Comparison of ENCODE assay signal across 20 cellular contexts in genomic region chr3:191158247-191158646, GRCh38. TPM values are rescaled to one million over a fixed set of nuclear protein-coding genes. Genes with fewer than 3 reads are reported as not detected.
A peak's percentile ranks its signal among the peaks of the same experiment; 100 is the strongest.
DNase-seq lines count a peak whose midpoint lies in the region; ATAC-seq, FAIRE-seq and TF ChIP-seq lines count a peak whose summit lies in the region.
"Had no signal": no experiment of that assay in that cellular context is flagged by ENCODE, and none has a peak within 500 bp of the region (broad histone marks: within the 10 kb centered on the region; RNA-seq: fewer than 3 reads in every experiment).

No MANE protein-coding gene starts in this region.

- DNase-seq in mammary epithelial cell, result no peak
- no peak for DNase-seq in breast epithelium (ENCODE audit: low spot score in 2 of 2)
- DNase-seq in OCI-LY7 (ENCODE audit: low spot score), result no peak
- no peak for DNase-seq in keratinocyte (ENCODE audit: low read depth, low spot score)
- no peak for DNase-seq in progenitor cell of endocrine pancreas (ENCODE audit: low spot score, unreplicated experiment)
- DNase-seq in stimulated activated CD4-positive, alpha-beta T cell treated with anti-CD3 and anti-CD28 coated beads, Interleukin-2, amount 100 ng/mL, for 24 hours, result no peak
- DNase-seq in ACHN, result no peak
- DNase-seq: Calu3; CD8-positive, alpha-beta T cell; DMS79 treated with DMSO at 0.1 percent for 48 hours; GF-D8; H9; KBM-7 had no signal

- no peaks in the 10 kb centered on the region for H3K36me3 Mint-ChIP-seq in progenitor cell of endocrine pancreas (ENCODE audit: insufficient read depth)
- H3K36me3 Mint-ChIP-seq: CD8-positive, alpha-beta T cell had no signal

- H3K9me3 ChIP-seq in mammary epithelial cell (replicated peaks; ENCODE audit: insufficient read depth, low read length) (peaks cover 8% of the 10 kb centered on the region), breast epithelium (peaks cover 7 to 24% of the 10 kb centered on the region in 2 donors), OCI-LY7 (ENCODE audit: low read length) (peaks cover 53% of the 10 kb centered on the region), keratinocyte (ENCODE audit: control insufficient read depth, low read depth, low read length) (peaks cover 3% of the 10 kb centered on the region)
- H3K9me3 ChIP-seq: A549 had no signal

- 11% methylated on average over 1 of the region's 1 CpG for WGBS in mammary epithelial cell (ENCODE audit: low coverage, missing lambda C conversion rate)

- H4K20me1 ChIP-seq in mammary epithelial cell (ENCODE audit: insufficient read depth, low read length), result no peaks in the 10 kb centered on the region
- no peaks in the 10 kb centered on the region for H4K20me1 ChIP-seq in OCI-LY7 (ENCODE audit: insufficient read depth, low read length)
- no peaks in the 10 kb centered on the region for H4K20me1 ChIP-seq in keratinocyte (ENCODE audit: control insufficient read depth, extremely low read depth, insufficient read depth, low read length)
- H4K20me1 ChIP-seq: BLaER1 had no signal

- peaks cover 10% of the 10 kb centered on the region for H3K4me1 Mint-ChIP-seq in progenitor cell of endocrine pancreas (ENCODE audit: low read depth)
- H3K4me1 Mint-ChIP-seq: IgD-negative memory B cell had no signal

- H3K27ac ChIP-seq in mammary epithelial cell (ENCODE audit: insufficient read depth, low read depth, low read length) (no peak overlapping the region), breast epithelium (no peak overlapping the region), OCI-LY7 (ENCODE audit: low read depth, low read length, poor library complexity, severe bottlenecking) (no peak overlapping the region), keratinocyte (ENCODE audit: control insufficient read depth, insufficient read depth, low read length) (no peak overlapping the region)
- H3K27ac ChIP-seq: 22Rv1, A549, BLaER1 had no signal

- peak overlapping the region; percentile 25 for H3K27ac Mint-ChIP-seq in progenitor cell of endocrine pancreas
- H3K27ac Mint-ChIP-seq: CD8-positive, alpha-beta T cell; H9; IgD-negative memory B cell had no signal

- no peaks in the 10 kb centered on the region for H3K9me1 ChIP-seq in keratinocyte (ENCODE audit: control insufficient read depth, extremely low read depth, insufficient read depth, low read length)

- H3K79me2 ChIP-seq in mammary epithelial cell (ENCODE audit: insufficient read depth, low read length) (no peaks in the 10 kb centered on the region), OCI-LY7 (ENCODE audit: insufficient read depth, low read depth, low read length) (no peaks in the 10 kb centered on the region), keratinocyte (ENCODE audit: control insufficient read depth, insufficient read depth, low read length) (no peaks in the 10 kb centered on the region)

- dilution Hi-C loops in mammary epithelial cell (cut with HindIII; ENCODE audit: low sequenced_read_pairs) (no loop called here), keratinocyte (cut with MboI; ENCODE audit: extremely low pct_ligation_motif_present, low sequenced_read_pairs) (no loop called here)

- no peak overlapping the region for H3K4me3 ChIP-seq in mammary epithelial cell (replicated peaks in 1 of 3; ENCODE audit: insufficient read depth in 1 of 3, low read depth in 2 of 3, low read length in 3 of 3)
- H3K4me3 ChIP-seq in breast epithelium, result no peak overlapping the region
- no peak overlapping the region for H3K4me3 ChIP-seq in OCI-LY7 (ENCODE audit: low read depth, low read length, poor library complexity, severe bottlenecking)
- no peak overlapping the region for H3K4me3 ChIP-seq in keratinocyte (ENCODE audit: control insufficient read depth in 2 of 3, extremely low read depth in 1 of 3, insufficient read depth in 2 of 3, low read depth in 1 of 3, low read length in 3 of 3)
- H3K4me3 ChIP-seq: A549, BLaER1 had no signal

- H3K27me3 ChIP-seq in mammary epithelial cell (ENCODE audit: insufficient read depth, low read length) (no peaks in the 10 kb centered on the region), breast epithelium (no peaks in the 10 kb centered on the region), keratinocyte (ENCODE audit: control insufficient read depth, extremely low read depth, insufficient read depth, low read length) (no peaks in the 10 kb centered on the region)
- H3K27me3 ChIP-seq: BLaER1 had no signal

- no peaks in the 10 kb centered on the region for H3K27me3 Mint-ChIP-seq in progenitor cell of endocrine pancreas
- H3K27me3 Mint-ChIP-seq: IgD-negative memory B cell had no signal

- H3K4me2 ChIP-seq in mammary epithelial cell (ENCODE audit: insufficient read depth, low read depth, low read length) (no peak overlapping the region), OCI-LY7 (ENCODE audit: low read length) (no peak overlapping the region), keratinocyte (ENCODE audit: control insufficient read depth, extremely low read depth, insufficient read depth, low read depth, low read length) (no peak overlapping the region)
- H3K4me2 ChIP-seq: A549, BLaER1 had no signal

- H3K9ac ChIP-seq in mammary epithelial cell (ENCODE audit: insufficient read depth, low read length), result no peak overlapping the region
- H3K9ac ChIP-seq in keratinocyte (ENCODE audit: control insufficient read depth, extremely low read depth, insufficient read depth, low read length), result no peak overlapping the region
- H3K9ac ChIP-seq: BLaER1 had no signal

- H3K9me2 ChIP-seq in OCI-LY7 (ENCODE audit: insufficient read depth, low read length), result no peaks in the 10 kb centered on the region

- H3K4me1 ChIP-seq in mammary epithelial cell (ENCODE audit: insufficient read depth, low read length), result no peaks in the 10 kb centered on the region
- H3K4me1 ChIP-seq in breast epithelium, result no peaks in the 10 kb centered on the region
- no peaks in the 10 kb centered on the region for H3K4me1 ChIP-seq in OCI-LY7 (ENCODE audit: insufficient read depth, low read length, poor library complexity, severe bottlenecking)
- no peaks in the 10 kb centered on the region for H3K4me1 ChIP-seq in keratinocyte (ENCODE audit: control insufficient read depth, extremely low read depth, insufficient read depth, low read length)
- H3K4me1 ChIP-seq: A549, BLaER1 had no signal

- no peak for FAIRE-seq in keratinocyte (lab: Jason Lieb, UNC)
- FAIRE-seq: A549 had no signal

- no peak for TF ChIP-seq POLR2A in breast epithelium (IDR thresholded peaks at IDR 0.05)

- TF ChIP-seq CTCF in mammary epithelial cell (conservative IDR thresholded peaks at IDR 0.05 in 1 of 2, IDR thresholded peaks at IDR 0.05 in 1 of 2; ENCODE audit: extremely low read depth in 1 of 2, insufficient read depth in 1 of 2, low read depth in 1 of 2, low read length in 2 of 2) (no peak), breast epithelium (IDR thresholded peaks at IDR 0.05) (no peak), OCI-LY7 (conservative IDR thresholded peaks at IDR 0.05; ENCODE audit: low read length) (no peak), keratinocyte (optimal IDR thresholded peaks at IDR 0.05 in 1 of 3, IDR thresholded peaks at IDR 0.05 in 1 of 3, conservative IDR thresholded peaks at IDR 0.05 in 1 of 3; ENCODE audit: extremely low read depth in 1 of 3, insufficient read depth in 2 of 3, low read length in 3 of 3) (no peak), progenitor cell of endocrine pancreas (IDR thresholded peaks at IDR 0.05; ENCODE audit: unreplicated experiment) (no peak)

- intact Hi-C loops in mammary epithelial cell (cut with micrococcal nuclease), result no loop called here
- intact Hi-C loops in breast epithelium (cut with DNase I; ENCODE audit: low total_unique reads), result no loop called here
- intact Hi-C loops in OCI-LY7 (cut with micrococcal nuclease; ENCODE audit: unreplicated experiment), result no loop called here

- H3K4me3 Mint-ChIP-seq in progenitor cell of endocrine pancreas (ENCODE audit: low read depth), result no peak overlapping the region
- H3K4me3 Mint-ChIP-seq: CD8-positive, alpha-beta T cell; H9; IgD-negative memory B cell had no signal

- POLR2A ChIA-PET in OCI-LY7 (lab: Charles Lee), result interaction anchor here (1.3 to 3.2 kb wide), 4 partner anchors 9 to 18 kb away, joined by 3 to 14 read pairs (median 8); no protein-coding TSS in a partner anchor

- in situ Hi-C loops in mammary epithelial cell (cut with MboI; ENCODE audit: low sequenced_read_pairs in 2 of 2) (no loop called here), ACHN (cut with HindIII; ENCODE audit: low pct_ligation_motif_present, low pct_unique_long_range_greater_than_20kb, low sequenced_read_pairs) (no loop called here)

- H2AFZ ChIP-seq in mammary epithelial cell (ENCODE audit: low read depth, low read length), result peak overlapping the region; percentile 79
- peak overlapping the region; percentile 55 for H2AFZ ChIP-seq in OCI-LY7 (ENCODE audit: low read length)
- H2AFZ ChIP-seq in keratinocyte (ENCODE audit: control insufficient read depth, low read length), result peak overlapping the region; percentile 16

- no TSS peak for BruUV-seq in mammary epithelial cell (replicated peaks; lab: Mats Ljungman, UMichigan)
- no TSS peak for BruUV-seq in OCI-LY7 (replicated peaks; lab: Mats Ljungman, UMichigan)

- no peak for ATAC-seq in HG02588 (IDR thresholded peaks at IDR 0.05; ENCODE audit: unreplicated experiment)
- ATAC-seq: A549; CD8-positive, alpha-beta T cell had no signal

- CTCF ChIA-PET in mammary epithelial cell (lab: Charles Lee; ENCODE audit: low non-redundant PET) (no interaction called here), OCI-LY7 (lab: Charles Lee; ENCODE audit: unreplicated experiment) (no interaction called here)

- H3K36me3 ChIP-seq in mammary epithelial cell (ENCODE audit: insufficient read depth, low read length) (no peaks in the 10 kb centered on the region), breast epithelium (no peaks in the 10 kb centered on the region), OCI-LY7 (ENCODE audit: insufficient read depth, low read length) (peaks cover 2% of the 10 kb centered on the region; the same call in 1 of the 2 replicates), keratinocyte (ENCODE audit: control insufficient read depth in 2 of 2, extremely low read depth in 1 of 2, insufficient read depth in 2 of 2, low read length in 2 of 2) (no peaks in the 10 kb centered on the region)
- H3K36me3 ChIP-seq: BLaER1 had no signal

- H3K9me3 Mint-ChIP-seq in progenitor cell of endocrine pancreas (ENCODE audit: low read depth), result peaks cover 30% of the 10 kb centered on the region

RNA-seq across cellular contexts. Expression of gene OSTN, which starts 40.8 kb away (rescaled TPM):
- not detected for total RNA-seq in mammary epithelial cell
- not detected for polyA plus RNA-seq in mammary epithelial cell
- polyA minus RNA-seq in mammary epithelial cell, result not detected
- total RNA-seq in breast epithelium, result 1 to 10 TPM in 1 of 3 donors, not detected in 2; 2.5 TPM
- not detected in 2 replicates for total RNA-seq in OCI-LY7 (2014; rRNA removed; shearing (Covaris generic))
- total RNA-seq in OCI-LY7 (2022), result not detected in 2 replicates
- polyA plus RNA-seq in keratinocyte, result not detected in 3 replicates
- polyA plus RNA-seq in keratinocyte (2011; ENCODE audit: low read depth), result not detected
- not detected in 2 replicates for polyA plus RNA-seq in keratinocyte (2011; cell fraction: cytosol; rRNA removed)
- 0.56 TPM in 1 of 2 replicates, not detected in the other for polyA plus RNA-seq in keratinocyte (2011; cell fraction: nucleus; rRNA removed)
- polyA plus RNA-seq in keratinocyte (2012; ENCODE audit: low replicate concordance), result 0.07 TPM in 1 of 2 replicates, not detected in the other
- polyA minus RNA-seq in keratinocyte, result not detected in 3 replicates
- polyA minus RNA-seq in keratinocyte (2011; cell fraction: cytosol; rRNA and poly(A)+ RNA removed), result not detected
- polyA minus RNA-seq in keratinocyte (2011; cell fraction: nucleus; rRNA and poly(A)+ RNA removed), result not detected in 2 replicates
- 0.11 and 0.14 TPM in 2 replicates for total RNA-seq in progenitor cell of endocrine pancreas
- total RNA-seq: Calu3; CD8-positive, alpha-beta T cell; HT-29 had no signal
- polyA plus RNA-seq: A549, AG04450, IgD-negative memory B cell had no signal

Comparison
In these comparisons a context has a peak if more than half of its experiments do, and no peak if none do; other contexts are left out.
1. H2AFZ ChIP-seq: peak in every context shown above with its lines; median percentile 79 in mammary epithelial cell; 55 in OCI-LY7; 16 in keratinocyte.